In genomic region chr3:118636841-118637240, GRCh38 we compare ENCODE assay signal across 13 cellular contexts.
DNase-seq lines count a peak whose midpoint lies in the region; FAIRE-seq and TF ChIP-seq lines count a peak whose summit lies in the region.
"Had no signal": no experiment of that assay in that cellular context is flagged by ENCODE, and none has a peak within 500 bp of the region (broad histone marks: within the 10 kb centered on the region; RNA-seq: fewer than 3 reads in every experiment).

No MANE protein-coding gene starts in this region.

- no peaks in the 10 kb centered on the region for H3K9me3 Mint-ChIP-seq in neural crest cell

- H3K36me3 Mint-ChIP-seq in neural crest cell (ENCODE audit: low read depth), result no peaks in the 10 kb centered on the region

- peak; percentile 33 for TF ChIP-seq CTCF in neural crest cell (conservative IDR thresholded peaks at IDR 0.05)

- no peak overlapping the region for H3K4me3 Mint-ChIP-seq in neural crest cell

- H3K4me1 Mint-ChIP-seq in neural crest cell, result peaks cover 11% of the 10 kb centered on the region

- no peak overlapping the region for H3K27ac Mint-ChIP-seq in neural crest cell (ENCODE audit: unreplicated experiment)

- peak; percentile 52 for DNase-seq in DMS 273 (lab: John Stamatoyannopoulos, UW; ENCODE audit: unreplicated experiment)
- no peak for DNase-seq in DMS 273 treated with DMSO at 0.1 percent for 48 hours (lab: John Stamatoyannopoulos, UW)
- DNase-seq in HPDE6-E6E7 (ENCODE audit: extremely low spot score), result peak; percentile 48
- DNase-seq in UCSD-AML1 (lab: John Stamatoyannopoulos, UW; ENCODE audit: unreplicated experiment), result peak; percentile 10
- no peak for DNase-seq in neural crest cell (ENCODE audit: low read depth, low spot score)
- no peak for DNase-seq in frontal cortex (ENCODE audit: low spot score in 2 of 2)
- no peak for DNase-seq in NCI-H187 (lab: John Stamatoyannopoulos, UW)
- DNase-seq in NCI-H1105 (lab: John Stamatoyannopoulos, UW), result no peak
- DNase-seq: activated CD4-positive, alpha-beta T cell treated with anti-CD3 and anti-CD28 coated beads, Interleukin-2, amount 50 U/mL, for 4 hours; activated naive CD4-positive, alpha-beta T cell; NCI-H2029; transverse colon had no signal

- no peak for FAIRE-seq in frontal cortex (lab: Jason Lieb, UNC)
- FAIRE-seq: colon had no signal

- H3K27me3 Mint-ChIP-seq in neural crest cell (ENCODE audit: low read depth), result peaks cover 11% of the 10 kb centered on the region

Comparison
In these comparisons a context has a peak if more than half of its experiments do, and no peak if none do; other contexts are left out.
1. DNase-seq: peak in DMS 273 (single experiment), HPDE6-E6E7 (single experiment) and UCSD-AML1 (single experiment); none in DMS 273 treated with DMSO at 0.1 percent for 48 hours (single experiment), neural crest cell (single experiment), frontal cortex (0 of 2), NCI-H187 (0 of 2) and NCI-H1105 (single experiment).